Comparison of ENCODE assay signal across 8 cellular contexts in genomic region chr2:120736955-120737801, GRCh38. TPM values are rescaled to one million over a fixed set of nuclear protein-coding genes. Genes with fewer than 3 reads are reported as not detected.
DNase-seq lines count a peak whose midpoint lies in the region; ATAC-seq lines count a peak whose summit lies in the region.

No MANE protein-coding gene starts in this region.

- no peaks in the 10 kb centered on the region for H3K9me3 Mint-ChIP-seq in activated T-cell treated with anti-CD3 and anti-CD28 coated beads, Interleukin-2, amount 50 U/mL, for 24 hours

- H3K27ac Mint-ChIP-seq in activated T-cell treated with anti-CD3 and anti-CD28 coated beads, Interleukin-2, amount 50 U/mL, for 24 hours, result no peak overlapping the region

- ATAC-seq in GM21381 (IDR thresholded peaks at IDR 0.05; ENCODE audit: unreplicated experiment), result no peak
- no peak for ATAC-seq in GM19395 (IDR thresholded peaks at IDR 0.05; ENCODE audit: unreplicated experiment)

- no peak for DNase-seq in activated T-cell treated with anti-CD3 and anti-CD28 coated beads, Interleukin-2, amount 50 U/mL, for 24 hours
- DNase-seq in activated T-cell treated with anti-CD3 and anti-CD28 coated beads for 4 hours (no peak), SW480 (ENCODE audit: low spot score) (peak; percentile 61), head of caudate nucleus (peak in 23 of 42 donors; percentile 6 to 62 (median 34)), posterior vena cava (ENCODE audit: low spot score) (peak; percentile 89), T-helper 9 cell (no peak)

- H3K4me3 Mint-ChIP-seq in activated T-cell treated with anti-CD3 and anti-CD28 coated beads, Interleukin-2, amount 50 U/mL, for 24 hours, result peak overlapping the region; percentile 15

- intact Hi-C loops in head of caudate nucleus (cut with DNase I), result no loop called here
- intact Hi-C loops in posterior vena cava (cut with DNase I), result loop anchor here (1.0 to 10.0 kb wide), 5 partner anchors 68 to 208 kb away; no protein-coding TSS in a partner anchor

- peaks cover 7% of the 10 kb centered on the region for H3K4me1 Mint-ChIP-seq in activated T-cell treated with anti-CD3 and anti-CD28 coated beads, Interleukin-2, amount 50 U/mL, for 24 hours (ENCODE audit: low read depth)

- peaks cover 84% of the 10 kb centered on the region for H3K27me3 Mint-ChIP-seq in activated T-cell treated with anti-CD3 and anti-CD28 coated beads, Interleukin-2, amount 50 U/mL, for 24 hours

- no peaks in the 10 kb centered on the region for H3K36me3 Mint-ChIP-seq in activated T-cell treated with anti-CD3 and anti-CD28 coated beads, Interleukin-2, amount 50 U/mL, for 24 hours (ENCODE audit: low read depth)

RNA-seq across cellular contexts. Expression of gene GLI2, which starts 1.5 kb away (rescaled TPM):
- 10 to 100 TPM; 13.0 to 21.1 TPM for total RNA-seq in posterior vena cava

Comparison
In these comparisons a context has a peak if more than half of its experiments do, and no peak if none do; other contexts are left out.
1. DNase-seq: peak in SW480 (single experiment), head of caudate nucleus (23 of 42) and posterior vena cava (single experiment); none in activated T-cell treated with anti-CD3 and anti-CD28 coated beads, Interleukin-2, amount 50 U/mL, for 24 hours (single experiment), activated T-cell treated with anti-CD3 and anti-CD28 coated beads for 4 hours (single experiment) and T-helper 9 cell (single experiment).